ENCODE assay signal across 25 cellular contexts in the genomic region with DNA sequence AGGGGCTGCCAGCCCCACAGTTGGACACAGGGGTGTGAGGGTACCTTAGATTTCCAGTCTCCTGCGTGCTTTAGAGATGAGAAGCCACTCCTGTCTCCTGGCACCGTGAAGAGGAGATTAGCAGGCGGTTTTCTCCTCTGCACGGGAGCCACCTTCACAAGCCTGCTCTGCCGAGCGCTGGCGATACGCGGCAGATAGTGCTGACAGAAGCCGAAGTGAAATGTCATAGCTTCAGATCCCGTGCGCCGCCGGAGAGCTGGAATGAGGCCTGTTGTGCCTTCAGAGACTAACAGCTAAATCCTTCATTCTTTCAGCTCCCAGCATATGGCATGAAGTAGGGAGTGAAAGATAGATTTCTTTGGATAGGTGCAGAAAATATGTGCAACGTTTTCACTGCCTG.
"Had no signal": no experiment of that assay in that cellular context is flagged by ENCODE, and none has a peak within 500 bp of the region (broad histone marks: within the 10 kb centered on the region; RNA-seq: fewer than 3 reads in every experiment).

No MANE protein-coding gene starts in this region.

- H3K4me3 ChIP-seq: adrenal gland, breast epithelium, coronary artery, esophagus squamous epithelium, gastroesophageal sphincter, heart left ventricle, thyroid gland, upper lobe of right lung had no signal

- H3K4me3 Mint-ChIP-seq: activated naive CD8-positive, alpha-beta T cell; activated T-cell treated with anti-CD3 and anti-CD28 coated beads, Interleukin-2, amount 50 U/mL, for 4 hours; endodermal cell; naive thymus-derived CD8-positive, alpha-beta T cell; T-helper 17 cell had no signal

- H3K36me3 Mint-ChIP-seq: activated naive CD8-positive, alpha-beta T cell had no signal

- H3K4me1 ChIP-seq: adrenal gland, breast epithelium, esophagus squamous epithelium, gastroesophageal sphincter, thyroid gland, upper lobe of right lung had no signal

- H3K27me3 Mint-ChIP-seq: activated naive CD8-positive, alpha-beta T cell had no signal

- H3K9me3 ChIP-seq: adrenal gland, breast epithelium, esophagus squamous epithelium, gastroesophageal sphincter, heart left ventricle, thyroid gland, upper lobe of right lung had no signal

- H3K27me3 ChIP-seq: adrenal gland, thyroid gland had no signal

- H3K27ac Mint-ChIP-seq: activated naive CD8-positive, alpha-beta T cell; activated T-helper 2 cell treated with anti-CD3 and anti-CD28 coated beads, Interferon-gamma antibody, Interleukin-2, Interleukin-4, amounts not matched to agents 10 μg/mL and 5 μg/mL and 100 μg/mL, durations not matched to agents 14 hours and 24 hours and 36 hours; endodermal cell; naive thymus-derived CD8-positive, alpha-beta T cell; T-helper 17 cell had no signal

- H3K27ac ChIP-seq: adrenal gland, breast epithelium, coronary artery, esophagus squamous epithelium, gastroesophageal sphincter, heart left ventricle, thyroid gland, upper lobe of right lung had no signal

- DNase-seq: activated CD4-positive, alpha-beta T cell treated with anti-CD3 and anti-CD28 coated beads for 4 hours; activated CD4-positive, alpha-beta T cell treated with anti-CD3 and anti-CD28 coated beads, Interleukin-2, amount 50 U/mL, for 48 hours; activated CD4-positive, CD25-positive, alpha-beta regulatory T cell; activated CD8-positive, alpha-beta memory T cell treated with anti-CD3 and anti-CD28 coated beads, Interleukin-2, amount 50 U/mL, for 48 hours; activated naive CD4-positive, alpha-beta T cell; activated T-cell treated with anti-CD3 and anti-CD28 coated beads, Interleukin-2, amount 50 U/mL, for 4 hours; adrenal gland; endodermal cell; esophagus squamous epithelium; left colon; naive thymus-derived CD8-positive, alpha-beta T cell; stimulated activated CD4-positive, alpha-beta T cell treated with anti-CD3 and anti-CD28 coated beads, Interleukin-4, amount 100 ng/mL, for 24 hours; stimulated activated naive CD8-positive, alpha-beta T cell treated with anti-CD3 and anti-CD28 coated beads, Interleukin-15, Interleukin-2, amounts not matched to agents 100 U/mL and 50 U/mL, for 24 hours; SW 1271; T-helper 17 cell; thyroid gland; upper lobe of right lung had no signal

- FAIRE-seq: astrocyte, keratinocyte had no signal

- H3K36me3 ChIP-seq: adrenal gland, breast epithelium, esophagus squamous epithelium, gastroesophageal sphincter, heart left ventricle, thyroid gland, upper lobe of right lung had no signal

- ATAC-seq: activated T-cell treated with anti-CD3 and anti-CD28 coated beads, Interleukin-2, amount 50 U/mL, for 4 hours; gastroesophageal sphincter; left colon; naive thymus-derived CD8-positive, alpha-beta T cell; stimulated activated naive CD8-positive, alpha-beta T cell treated with anti-CD3 and anti-CD28 coated beads, Interleukin-15, Interleukin-2, amounts not matched to agents 100 U/mL and 50 U/mL, for 24 hours; T-helper 17 cell; upper lobe of right lung had no signal

- H3K4me1 Mint-ChIP-seq: endodermal cell; naive thymus-derived CD8-positive, alpha-beta T cell; T-helper 17 cell had no signal

- H3K9me3 Mint-ChIP-seq: activated T-cell treated with anti-CD3 and anti-CD28 coated beads, Interleukin-2, amount 50 U/mL, for 4 hours; activated T-helper 2 cell treated with anti-CD3 and anti-CD28 coated beads, Interferon-gamma antibody, Interleukin-2, Interleukin-4, amounts not matched to agents 10 μg/mL and 5 μg/mL and 100 μg/mL, durations not matched to agents 14 hours and 24 hours and 36 hours; endodermal cell; naive thymus-derived CD8-positive, alpha-beta T cell had no signal
